In genomic region chr2:197258580-197258979, GRCh38 we compare ENCODE assay signal across 1 cellular context.
TF ChIP-seq lines count a peak whose summit lies in the region.

No MANE protein-coding gene starts in this region.

TF ChIP-seq in GM12878, 131 proteins besides CTCF, POLR2A, EP300 and RAD21 (continued from another document and continues in another):
- TF ChIP-seq E2F8 (IDR thresholded peaks at IDR 0.05; ENCODE audit: low read depth, partially characterized antibody) (no peak), MLLT1 (IDR thresholded peaks at IDR 0.05) (no peak), ZBTB33 (IDR thresholded peaks at IDR 0.05) (no peak), EZH2 (IDR thresholded peaks at IDR 0.05; ENCODE audit: borderline replicate concordance, control insufficient read depth, low read depth, low read length) (no peak), SREBF2 (IDR thresholded peaks at IDR 0.05; ENCODE audit: low read length) (no peak), SMAD1 (IDR thresholded peaks at IDR 0.05; ENCODE audit: low read depth, partially characterized antibody) (no peak), SPI1 (IDR thresholded peaks at IDR 0.05; ENCODE audit: borderline replicate concordance, insufficient read depth, low read depth, low read length) (0 out of 2 replicates have a peak, but pooled peaks have one; percentile 14), SMAD5 (IDR thresholded peaks at IDR 0.05; ENCODE audit: low read depth) (no peak), ZNF207 (IDR thresholded peaks at IDR 0.05; ENCODE audit: borderline replicate concordance) (no peak), E2F4 (IDR thresholded peaks at IDR 0.05; ENCODE audit: low read depth, low read length) (no peak), YY1 (IDR thresholded peaks at IDR 0.05; ENCODE audit: low read depth, low read length) (0 out of 2 replicates have a peak, but pooled peaks have one; percentile 23), PAX8 (IDR thresholded peaks at IDR 0.05) (no peak), BMI1 (IDR thresholded peaks at IDR 0.05; ENCODE audit: borderline replicate concordance) (no peak), HSF1 (IDR thresholded peaks at IDR 0.05; ENCODE audit: low read depth, low read length) (no peak), SKIL (IDR thresholded peaks at IDR 0.05; ENCODE audit: low read depth, poor library complexity, severe bottlenecking) (no peak), SUPT20H (IDR thresholded peaks at IDR 0.05; ENCODE audit: borderline replicate concordance, control insufficient read depth, low read depth, low read length) (no peak), FOS (IDR thresholded peaks at IDR 0.05; ENCODE audit: borderline replicate concordance, extremely low read depth, insufficient read length) (no peak), ZBTB4 (CRISPR knock-in tag; IDR thresholded peaks at IDR 0.05) (no peak), IRF4 (IDR thresholded peaks at IDR 0.05; ENCODE audit: low read depth, low read length) (no peak), CHD1 (IDR thresholded peaks at IDR 0.05; ENCODE audit: low read depth, low read length) (no peak), MTA3 (IDR thresholded peaks at IDR 0.05; ENCODE audit: borderline replicate concordance, low read length) (no peak), BRCA1 (IDR thresholded peaks at IDR 0.05; ENCODE audit: low read depth, low read length) (no peak), CBFB (IDR thresholded peaks at IDR 0.05; ENCODE audit: low read depth) (no peak; the same call in 1 of the 2 replicates), BACH1 (IDR thresholded peaks at IDR 0.05; ENCODE audit: borderline replicate concordance) (no peak; the same call in 1 of the 2 replicates), SRF (IDR thresholded peaks at IDR 0.05; ENCODE audit: low read depth in 2 of 2, low read length in 2 of 2) (no peak), RB1 (IDR thresholded peaks at IDR 0.05; ENCODE audit: borderline replicate concordance) (no peak), BCLAF1 (IDR thresholded peaks at IDR 0.05) (no peak), RFX5 (IDR thresholded peaks at IDR 0.05; ENCODE audit: low read depth, low read length) (no peak), GABPA (IDR thresholded peaks at IDR 0.05; ENCODE audit: low read depth) (no peak), NBN (IDR thresholded peaks at IDR 0.05) (0 out of 2 replicates have a peak, but pooled peaks have one; percentile 24), EGR1 (IDR thresholded peaks at IDR 0.05; ENCODE audit: borderline replicate concordance in 1 of 2, low read depth in 2 of 2, low read length in 2 of 2) (no peak), JUNB (IDR thresholded peaks at IDR 0.05) (peak; percentile 35), FOXM1 (IDR thresholded peaks at IDR 0.05; ENCODE audit: low read depth, low read length) (0 out of 2 replicates have a peak, but pooled peaks have one; percentile 25), GATAD2B (conservative IDR thresholded peaks at IDR 0.05; ENCODE audit: low read depth) (no peak), POU2F2 (IDR thresholded peaks at IDR 0.05; ENCODE audit: borderline replicate concordance, low read depth, low read length) (no peak), RUNX3 (IDR thresholded peaks at IDR 0.05; ENCODE audit: low read length) (peak; percentile 94), HDGF (IDR thresholded peaks at IDR 0.05) (no peak), CHD2 (IDR thresholded peaks at IDR 0.05; ENCODE audit: borderline replicate concordance, low read depth, low read length) (no peak), USF2 (IDR thresholded peaks at IDR 0.05; ENCODE audit: borderline replicate concordance, low read depth, low read length) (no peak), BCL11A (IDR thresholded peaks at IDR 0.05; ENCODE audit: low read depth, low read length) (peak; percentile 66), POLR2AphosphoS5 (IDR thresholded peaks at IDR 0.05; ENCODE audit: low read length) (no peak), ZZZ3 (IDR thresholded peaks at IDR 0.05; ENCODE audit: control insufficient read depth, insufficient read length, low read depth) (no peak), MEF2B (IDR thresholded peaks at IDR 0.05; ENCODE audit: partially characterized antibody, poor library complexity, severe bottlenecking) (peak; percentile 68), SP1 (IDR thresholded peaks at IDR 0.05; ENCODE audit: low read depth, low read length) (no peak), TCF3 (IDR thresholded peaks at IDR 0.05; ENCODE audit: borderline replicate concordance, insufficient read depth, low read depth, low read length) (no peak), MTA2 (IDR thresholded peaks at IDR 0.05; ENCODE audit: low read depth) (peak; percentile 82), SUZ12 (IDR thresholded peaks at IDR 0.05; ENCODE audit: unreplicated experiment) (no peak)
